ENCODE assay signal across 1 cellular context in genomic region chr11:68867067-68867466, GRCh38.
TF ChIP-seq lines count a peak whose summit lies in the region.

No MANE protein-coding gene starts in this region.

TF ChIP-seq in H1, 55 proteins besides CTCF, POLR2A, EP300 and RAD21:
- no peak for TF ChIP-seq RNF2 (IDR thresholded peaks at IDR 0.05; ENCODE audit: borderline replicate concordance, low read depth, low read length, missing control alignments, poor library complexity, severe bottlenecking)
- TF ChIP-seq CTBP2 (IDR thresholded peaks at IDR 0.05; ENCODE audit: borderline replicate concordance, insufficient read depth, insufficient read length, low read length), result no peak
- no peak for TF ChIP-seq TBP (IDR thresholded peaks at IDR 0.05; ENCODE audit: low read depth, low read length)
- TF ChIP-seq SP4 (IDR thresholded peaks at IDR 0.05; ENCODE audit: low read length), result no peak
